ENCODE assay signal across 8 cellular contexts in genomic region chr14:61662001-61662400, GRCh38. TPM values are rescaled to one million over a fixed set of nuclear protein-coding genes. Genes with fewer than 3 reads are reported as not detected.
DNase-seq lines count a peak whose midpoint lies in the region; ATAC-seq and TF ChIP-seq lines count a peak whose summit lies in the region.

No MANE protein-coding gene starts in this region.

- H3K36me3 Mint-ChIP-seq in T-helper 17 cell (ENCODE audit: low read depth) (no peaks in the 10 kb centered on the region), naive B cell (no peaks in the 10 kb centered on the region)

- peaks cover 0 to 3% (median 0%) of the 10 kb centered on the region in 7 donors for H3K9me3 Mint-ChIP-seq in naive B cell

- ATAC-seq in GM18502 (IDR thresholded peaks at IDR 0.05; ENCODE audit: poor library complexity, unreplicated experiment) = peak; percentile 17
- peak; percentile 3 for ATAC-seq in HG02763 (IDR thresholded peaks at IDR 0.05; ENCODE audit: unreplicated experiment)
- peak; percentile 11 for ATAC-seq in T-helper 17 cell
- ATAC-seq in naive B cell (ENCODE audit: low read depth in 2 of 2) = no peak

- H3K27me3 ChIP-seq in prostate gland (replicated peaks; ENCODE audit: insufficient read depth) = no peaks in the 10 kb centered on the region

- no peak overlapping the region for H3K4me3 ChIP-seq in prostate gland

- peak overlapping the region; percentile 98 for H3K27ac Mint-ChIP-seq in T-helper 17 cell
- H3K27ac Mint-ChIP-seq in naive B cell = peak overlapping the region in 5 of 6 donors; percentile 45 to 97 (median 96)

- no peak overlapping the region for H3K27ac ChIP-seq in prostate gland

- H3K4me3 Mint-ChIP-seq in T-helper 17 cell (peak overlapping the region; percentile 78), naive B cell (peak overlapping the region; percentile 9 to 83 (median 68))

- H3K9me3 ChIP-seq in T-helper 17 cell (ENCODE audit: control insufficient read depth, low read length, poor library complexity, severe bottlenecking) (no peaks in the 10 kb centered on the region), prostate gland (no peaks in the 10 kb centered on the region)

- H3K4me1 ChIP-seq in prostate gland (replicated peaks) = no peaks in the 10 kb centered on the region

- H3K4me1 Mint-ChIP-seq in T-helper 17 cell (peaks cover 40% of the 10 kb centered on the region), naive B cell (peaks cover 35 to 58% (median 56%) of the 10 kb centered on the region in 3 donors)

- DNase-seq in T-helper 17 cell (no peak), naive B cell (no peak), OCI-M1 (lab: John Stamatoyannopoulos, UW) (no peak), prostate gland (ENCODE audit: low spot score) (no peak), DMS153 treated with DMSO at 0.1 percent for 48 hours (lab: John Stamatoyannopoulos, UW; ENCODE audit: unreplicated experiment) (no peak)
- DNase-seq in stimulated activated CD4-positive, alpha-beta T cell treated with anti-CD3 and anti-CD28 coated beads, Interleukin-12 subunit alpha, Interleukin-12 subunit beta, amount 100 ng/mL, for 4 hours = no peak

- TF ChIP-seq CTCF in prostate gland (IDR thresholded peaks at IDR 0.05) = no peak

- H3K36me3 ChIP-seq in prostate gland = no peaks in the 10 kb centered on the region

- H3K27me3 Mint-ChIP-seq in T-helper 17 cell (no peaks in the 10 kb centered on the region), naive B cell (no peaks in the 10 kb centered on the region)

- 84% methylated on average over 4 of the region's 4 CpGs for WGBS in prostate gland

- no peak for TF ChIP-seq POLR2A in prostate gland (IDR thresholded peaks at IDR 0.05)

- intact Hi-C loops in prostate gland (cut with DNase I) = no loop called here

RNA-seq across cellular contexts. Expression of gene HIF1A, which starts 33.3 kb away (rescaled TPM):
- 100 to 1,000 TPM; 175 to 204 TPM for total RNA-seq in T-helper 17 cell
- 100 to 1,000 TPM; 109 to 152 (median 125) TPM for polyA plus RNA-seq in naive B cell (ENCODE audit: low read depth in 6 of 6)
- 100 to 1,000 TPM in 1 of 2 donors, 10 to 100 TPM in 1; 61.7 to 101 TPM for total RNA-seq in prostate gland

Comparison
In these comparisons a context has a peak if more than half of its experiments do, and no peak if none do; other contexts are left out.
1. ATAC-seq: peak in GM18502 (single experiment), HG02763 (single experiment) and T-helper 17 cell (single experiment); none in naive B cell (0 of 2).